Comparison of ENCODE assay signal across 18 cellular contexts in genomic region chr16:49641250-49641649, GRCh38.
"Had no signal": no experiment of that assay in that cellular context is flagged by ENCODE, and none has a peak within 500 bp of the region (broad histone marks: within the 10 kb centered on the region; RNA-seq: fewer than 3 reads in every experiment).

No MANE protein-coding gene starts in this region.

- H3K4me1 Mint-ChIP-seq: activated CD4-positive, alpha-beta memory T cell treated with anti-CD3 and anti-CD28 coated beads, Interleukin-2, amount 10 ng/mL, durations not matched to agents 7 days and 5 days; activated CD4-positive, alpha-beta T cell treated with anti-CD3 and anti-CD28 coated beads for 36 hours; activated naive CD8-positive, alpha-beta T cell treated with anti-CD3 and anti-CD28 coated beads, Interleukin-2, amount 50 U/mL, for 24 hours had no signal

- H3K4me1 ChIP-seq: colonic mucosa, foreskin keratinocyte had no signal

- H3K36me3 Mint-ChIP-seq: natural killer cell treated with Interleukin-12 subunit alpha and Interleukin-12 subunit beta and Interleukin-15 and Interleukin-18, amount 100 ng/mL, for 72 hours had no signal

- H3K27me3 Mint-ChIP-seq: activated CD4-positive, alpha-beta memory T cell treated with anti-CD3 and anti-CD28 coated beads, Interleukin-2, amount 10 ng/mL, durations not matched to agents 7 days and 5 days had no signal

- H3K9me3 ChIP-seq: colonic mucosa, thoracic aorta had no signal

- FAIRE-seq: endothelial cell of umbilical vein had no signal

- DNase-seq: activated CD4-positive, alpha-beta memory T cell treated with anti-CD3 and anti-CD28 coated beads, Interleukin-2, amount 10 ng/mL, durations not matched to agents 7 days and 5 days; activated CD4-positive, alpha-beta T cell treated with anti-CD3 and anti-CD28 coated beads for 36 hours; activated CD8-positive, alpha-beta memory T cell treated with anti-CD3 and anti-CD28 coated beads, Interleukin-2, amount 50 U/mL, for 4 hours; activated naive CD4-positive, alpha-beta T cell treated with Interleukin-2 at 50 U/mL for 16 hours; activated naive CD8-positive, alpha-beta T cell treated with anti-CD3 and anti-CD28 coated beads, Interleukin-2, amount 50 U/mL, for 24 hours; caudate nucleus; colonic mucosa; foreskin keratinocyte; head of caudate nucleus; left colon; stimulated activated CD4-positive, alpha-beta T cell treated with anti-CD3 and anti-CD28 coated beads, Interleukin-4, amount 100 ng/mL, for 1 hour; stimulated activated CD8-positive, alpha-beta memory T cell treated with anti-CD3 and anti-CD28 coated beads, Interleukin-4, amount 100 ng/mL, for 48 hours; T1000 had no signal

- H3K27me3 ChIP-seq: colonic mucosa, foreskin keratinocyte had no signal

- H3K27ac ChIP-seq: colonic mucosa, foreskin keratinocyte, VCaP had no signal

- H3K4me3 ChIP-seq: colonic mucosa had no signal

- H3K27ac Mint-ChIP-seq: activated CD4-positive, alpha-beta memory T cell treated with anti-CD3 and anti-CD28 coated beads, Interleukin-2, amount 10 ng/mL, durations not matched to agents 7 days and 5 days; activated CD4-positive, alpha-beta T cell treated with anti-CD3 and anti-CD28 coated beads for 36 hours; activated naive CD8-positive, alpha-beta T cell treated with anti-CD3 and anti-CD28 coated beads, Interleukin-2, amount 50 U/mL, for 24 hours; natural killer cell treated with Interleukin-12 subunit alpha and Interleukin-12 subunit beta and Interleukin-15 and Interleukin-18, amount 100 ng/mL, for 72 hours; stimulated activated naive CD8-positive, alpha-beta T cell treated with anti-CD3 and anti-CD28 coated beads, Interleukin-15, Interleukin-2, amounts not matched to agents 100 ng/mL and 50 ng/mL, for 24 hours had no signal

- H3K36me3 ChIP-seq: colonic mucosa had no signal

- H3K4me3 Mint-ChIP-seq: activated CD4-positive, alpha-beta memory T cell treated with anti-CD3 and anti-CD28 coated beads, Interleukin-2, amount 10 ng/mL, durations not matched to agents 7 days and 5 days; activated CD4-positive, alpha-beta T cell treated with anti-CD3 and anti-CD28 coated beads for 36 hours; activated naive CD8-positive, alpha-beta T cell treated with anti-CD3 and anti-CD28 coated beads, Interleukin-2, amount 50 U/mL, for 24 hours; natural killer cell treated with Interleukin-12 subunit alpha and Interleukin-12 subunit beta and Interleukin-15 and Interleukin-18, amount 100 ng/mL, for 72 hours; stimulated activated naive CD8-positive, alpha-beta T cell treated with anti-CD3 and anti-CD28 coated beads, Interleukin-15, Interleukin-2, amounts not matched to agents 100 ng/mL and 50 ng/mL, for 24 hours had no signal

- ATAC-seq: activated CD4-positive, alpha-beta T cell treated with anti-CD3 and anti-CD28 coated beads for 36 hours; activated naive CD8-positive, alpha-beta T cell treated with anti-CD3 and anti-CD28 coated beads, Interleukin-2, amount 50 U/mL, for 24 hours; foreskin keratinocyte; left colon; natural killer cell treated with Interleukin-12 subunit alpha and Interleukin-12 subunit beta and Interleukin-15 and Interleukin-18, amount 100 ng/mL, for 72 hours had no signal
